8 cellular contexts compared by ENCODE assay signal in the genomic region with DNA sequence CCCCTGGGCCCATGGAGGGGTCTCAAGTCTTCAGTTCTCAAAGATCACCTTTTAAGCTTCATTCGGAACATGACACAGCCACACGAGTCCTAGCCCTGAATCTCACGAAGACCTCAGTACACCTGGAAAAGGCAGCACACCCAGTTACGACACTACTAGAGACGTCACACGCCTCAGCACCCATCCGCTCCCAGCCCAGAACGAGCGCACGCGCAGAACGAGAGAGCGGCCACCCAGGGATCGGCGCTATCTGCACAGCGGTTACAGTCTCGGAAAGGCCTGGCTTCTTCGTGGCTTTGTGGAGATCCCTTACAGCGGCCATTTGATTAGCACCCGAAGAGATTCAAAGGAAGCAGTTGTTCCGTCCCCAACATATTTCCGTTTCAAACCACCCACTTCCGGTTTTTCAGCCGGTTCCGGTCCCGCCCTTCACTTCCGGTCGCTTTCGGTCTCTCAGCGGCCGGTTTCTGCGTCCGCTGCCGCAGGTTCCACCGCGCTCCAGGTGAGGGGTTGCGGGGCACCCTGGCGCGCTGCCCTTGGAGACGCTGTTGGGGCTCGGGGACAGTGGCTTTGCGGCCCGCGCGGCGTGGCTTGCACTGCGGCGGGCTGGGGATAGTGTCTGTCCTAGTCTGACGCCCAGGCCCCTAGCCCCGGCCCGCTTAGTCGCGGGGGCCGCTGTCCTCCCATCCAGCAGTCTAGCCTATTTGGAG. TPM values are rescaled to one million over a fixed set of nuclear protein-coding genes. Genes with fewer than 3 reads are reported as not detected.
DNase-seq lines count a peak whose midpoint lies in the region; ATAC-seq and TF ChIP-seq lines count a peak whose summit lies in the region.

A gene with protein sequence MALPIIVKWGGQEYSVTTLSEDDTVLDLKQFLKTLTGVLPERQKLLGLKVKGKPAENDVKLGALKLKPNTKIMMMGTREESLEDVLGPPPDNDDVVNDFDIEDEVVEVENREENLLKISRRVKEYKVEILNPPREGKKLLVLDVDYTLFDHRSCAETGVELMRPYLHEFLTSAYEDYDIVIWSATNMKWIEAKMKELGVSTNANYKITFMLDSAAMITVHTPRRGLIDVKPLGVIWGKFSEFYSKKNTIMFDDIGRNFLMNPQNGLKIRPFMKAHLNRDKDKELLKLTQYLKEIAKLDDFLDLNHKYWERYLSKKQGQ (plus strand): TSS at position 432 of the 710 bp plus-strand sequence. CDS start 5,626 bp downstream, outside the sequence.

- no peaks in the 10 kb centered on the region for H4K20me1 ChIP-seq in H9 (ENCODE audit: control insufficient read depth, insufficient read depth, insufficient read length)

- no CpG with 5 or more reads among the region's 54 CpGs for WGBS in H9 (ENCODE audit: extremely low coverage, insufficient read length, low lambda C conversion rate)

- peak within 1 kb of the TSS; percentile 26 for H4K5ac ChIP-seq in H9 (ENCODE audit: insufficient read length, low read depth, low read length)

- peaks cover 5% of the 10 kb centered on the region for H3K23me2 ChIP-seq in H9 (ENCODE audit: insufficient read length, low read depth, low read length, poor library complexity, severe bottlenecking)

- H2BK20ac ChIP-seq in H9 (ENCODE audit: low read depth, low read length, poor library complexity, severe bottlenecking), result no peak within 1 kb of the TSS

- ATAC-seq in stimulated activated naive CD8-positive, alpha-beta T cell treated with anti-CD3 and anti-CD28 coated beads, Interleukin-15, amount 100 ng/mL, for 72 hours, result peak; percentile 95

- H2BK120ac ChIP-seq in H9 (ENCODE audit: low read depth, low read length, poor library complexity, severe bottlenecking), result no peak within 1 kb of the TSS

- no peak within 1 kb of the TSS for H2BK5ac ChIP-seq in H9 (ENCODE audit: insufficient read length, low read length)

- H3K4me1 Mint-ChIP-seq in H9, result peaks cover 11 to 14% of the 10 kb centered on the region in 2 experiments
- peaks cover 20% of the 10 kb centered on the region for H3K4me1 Mint-ChIP-seq in nephron progenitor cell
- peaks cover 36% of the 10 kb centered on the region for H3K4me1 Mint-ChIP-seq in stimulated activated naive CD8-positive, alpha-beta T cell treated with anti-CD3 and anti-CD28 coated beads, Interleukin-15, amount 100 ng/mL, for 72 hours

- no peak within 1 kb of the TSS for H3T11ph ChIP-seq in H9 (ENCODE audit: low read length)

- TF ChIP-seq CTCF in H9 (conservative IDR thresholded peaks at IDR 0.05), result no peak
- no peak for TF ChIP-seq CTCF in nephron progenitor cell (IDR thresholded peaks at IDR 0.05)

- H3K4me1 ChIP-seq in H9 (ENCODE audit: insufficient read depth, low read length), result no peaks in the 10 kb centered on the region

- no peaks in the 10 kb centered on the region for H3K27me3 ChIP-seq in H9 (ENCODE audit: insufficient read depth, low read length)

- no peak within 1 kb of the TSS for H3K56ac ChIP-seq in H9 (ENCODE audit: insufficient read length, low read depth, low read length)

- peaks cover 15 to 16% (median 15%) of the 10 kb centered on the region in 3 experiments for H3K36me3 Mint-ChIP-seq in H9 (ENCODE audit: insufficient read depth in 1 of 3, low read depth in 3 of 3)
- H3K36me3 Mint-ChIP-seq in nephron progenitor cell (ENCODE audit: low read depth), result peaks cover 28% of the 10 kb centered on the region

- peak within 1 kb of the TSS; percentile 94 for H3K18ac ChIP-seq in H9 (ENCODE audit: insufficient read length, low read depth, low read length)

- peaks cover 6 to 10% of the 10 kb centered on the region in 2 experiments; a peak in 4 of 5 replicates for H3K9me3 Mint-ChIP-seq in H9
- H3K9me3 Mint-ChIP-seq in nephron progenitor cell, result peaks cover 36% of the 10 kb centered on the region
- H3K9me3 Mint-ChIP-seq in stimulated activated naive CD8-positive, alpha-beta T cell treated with anti-CD3 and anti-CD28 coated beads, Interleukin-15, amount 100 ng/mL, for 72 hours, result peaks cover 0 to 15% of the 10 kb centered on the region in 2 donors

- no peak within 1 kb of the TSS for H3K4ac ChIP-seq in H9 (ENCODE audit: low read depth, low read length)

- no peaks in the 10 kb centered on the region for H3K9me3 ChIP-seq in H9 (ENCODE audit: control insufficient read depth, low read depth, low read length)

- peak within 1 kb of the TSS; percentile 89 for H3K4me2 ChIP-seq in H9 (ENCODE audit: insufficient read depth, insufficient read length, low read length)

- H2BK12ac ChIP-seq in H9 (ENCODE audit: insufficient read length, low read depth, low read length), result no peak within 1 kb of the TSS

- H3K27me3 Mint-ChIP-seq in H9 (ENCODE audit: low read depth) (peaks cover 34% of the 10 kb centered on the region), nephron progenitor cell (ENCODE audit: low read depth, poor library complexity) (peaks cover 30% of the 10 kb centered on the region)
- H3K27me3 Mint-ChIP-seq in stimulated activated naive CD8-positive, alpha-beta T cell treated with anti-CD3 and anti-CD28 coated beads, Interleukin-15, amount 100 ng/mL, for 72 hours, result no peaks in the 10 kb centered on the region

- H2BK15ac ChIP-seq in H9 (ENCODE audit: low read depth, low read length), result no peak within 1 kb of the TSS

- peak within 1 kb of the TSS; percentile 77 for H3K9ac ChIP-seq in H9 (ENCODE audit: extremely low read depth, insufficient read length, low read length)

- in situ Hi-C loops in G401 (cut with HindIII; ENCODE audit: low sequenced_read_pairs), result no loop called here

- DNase-seq in G401 (ENCODE audit: low spot score) (peak; percentile 88), H9 (peak; percentile 83), M059J (ENCODE audit: low read depth) (peak; percentile 81), SHP77 treated with DMSO at 0.1 percent for 48 hours (lab: John Stamatoyannopoulos, UW) (peak; percentile 74), fibroblast of the conjunctiva (ENCODE audit: low read depth) (peak; percentile 50), nephron progenitor cell (peak; percentile 78)
- DNase-seq in activated effector memory CD4-positive, alpha-beta T cell treated with anti-CD3 and anti-CD28 coated beads, Interleukin-2, amount 50 U/mL, for 16 hours, result peak; percentile 92
- peak; percentile 72 to 81 for DNase-seq in stimulated activated naive CD8-positive, alpha-beta T cell treated with anti-CD3 and anti-CD28 coated beads, Interleukin-15, amount 100 ng/mL, for 72 hours

- peak within 1 kb of the TSS; percentile 7 for H2AFZ ChIP-seq in H9 (ENCODE audit: low read length)

- peak within 1 kb of the TSS; percentile 23 for H3K27ac ChIP-seq in H9 (ENCODE audit: insufficient read length, low read depth, low read length)

- H3K4me3 Mint-ChIP-seq in H9 (peak within 1 kb of the TSS; percentile 88 to 97), nephron progenitor cell (peak within 1 kb of the TSS; percentile 96)
- peak within 1 kb of the TSS; percentile 86 to 99 for H3K4me3 Mint-ChIP-seq in stimulated activated naive CD8-positive, alpha-beta T cell treated with anti-CD3 and anti-CD28 coated beads, Interleukin-15, amount 100 ng/mL, for 72 hours

- H3K79me2 ChIP-seq in H9 (ENCODE audit: insufficient read depth, low read length), result peaks cover 3% of the 10 kb centered on the region; the same call in 1 of the 2 replicates

- no peak within 1 kb of the TSS for H4K91ac ChIP-seq in H9 (ENCODE audit: insufficient read length, low read depth, low read length)

- no peak within 1 kb of the TSS for H2AK5ac ChIP-seq in H9 (ENCODE audit: insufficient read length, low read length)

- H3K14ac ChIP-seq in H9 (ENCODE audit: insufficient read depth, low read length), result peak within 1 kb of the TSS; percentile 84

- no peak within 1 kb of the TSS for H3K23ac ChIP-seq in H9 (ENCODE audit: insufficient read length, low read depth, low read length)

- H4K8ac ChIP-seq in H9 (replicated peaks; ENCODE audit: insufficient read length, low read depth, low read length), result no peak within 1 kb of the TSS

- H3K27ac Mint-ChIP-seq in H9, result peak within 1 kb of the TSS; percentile 98 to 100 (median 99)
- H3K27ac Mint-ChIP-seq in nephron progenitor cell, result peak within 1 kb of the TSS; percentile 93
- H3K27ac Mint-ChIP-seq in stimulated activated naive CD8-positive, alpha-beta T cell treated with anti-CD3 and anti-CD28 coated beads, Interleukin-15, amount 100 ng/mL, for 72 hours, result peak within 1 kb of the TSS; percentile 99

- peaks cover 3% of the 10 kb centered on the region for H3K79me1 ChIP-seq in H9 (ENCODE audit: insufficient read depth, low read depth, low read length, poor library complexity, severe bottlenecking)

RNA-seq across cellular contexts. Expression of the gene that starts here (rescaled TPM):
- total RNA-seq in G401 (2014; rRNA removed; shearing (Covaris generic)), result 40.7 and 69.8 TPM in 2 replicates
- total RNA-seq in H9 (2021), result 37.9 and 39.0 TPM in 2 replicates
- total RNA-seq in M059J (2014; rRNA removed; shearing (Covaris generic)), result 29.9 and 36.4 TPM in 2 replicates

Comparison
In these comparisons a context has a peak if more than half of its experiments do, and no peak if none do; other contexts are left out.
1. Peak in every context shown above with its lines: DNase-seq, ATAC-seq and H3K27ac ChIP-seq.